9 cellular contexts compared by ENCODE assay signal in genomic region chr7:54664235-54665228, GRCh38.
DNase-seq lines count a peak whose midpoint lies in the region; ATAC-seq and TF ChIP-seq lines count a peak whose summit lies in the region.
"Had no signal": no experiment of that assay in that cellular context is flagged by ENCODE, and none has a peak within 500 bp of the region (broad histone marks: within the 10 kb centered on the region; RNA-seq: fewer than 3 reads in every experiment).

No MANE protein-coding gene starts in this region.

- H3K36me3 Mint-ChIP-seq in endodermal cell (ENCODE audit: low read depth): no peaks in the 10 kb centered on the region

- H3K4me3 Mint-ChIP-seq in endodermal cell: peak overlapping the region; percentile 65

- TF ChIP-seq CTCF in endodermal cell (conservative IDR thresholded peaks at IDR 0.05): peak; percentile 73

- H3K4me1 ChIP-seq in endodermal cell (ENCODE audit: control insufficient read depth, insufficient read depth, low read length): no peaks in the 10 kb centered on the region
- H3K4me1 ChIP-seq: uterus had no signal

- no peaks in the 10 kb centered on the region for H3K36me3 ChIP-seq in endodermal cell (ENCODE audit: control insufficient read depth, insufficient read depth, low read length)
- H3K36me3 ChIP-seq: uterus had no signal

- no peak overlapping the region for H3K27ac Mint-ChIP-seq in endodermal cell

- peaks cover 52% of the 10 kb centered on the region for H3K27me3 Mint-ChIP-seq in endodermal cell (ENCODE audit: insufficient read depth)

- no peak overlapping the region for H3K27ac ChIP-seq in endodermal cell (ENCODE audit: low read depth, low read length)
- H3K27ac ChIP-seq: uterus had no signal

- ATAC-seq in HG03520 (IDR thresholded peaks at IDR 0.05; ENCODE audit: unreplicated experiment) (peak; percentile 63), HG03571 (IDR thresholded peaks at IDR 0.05; ENCODE audit: unreplicated experiment) (no peak)

- H3K9me3 Mint-ChIP-seq in endodermal cell: peaks cover 8% of the 10 kb centered on the region

- peaks cover 57% of the 10 kb centered on the region for H3K27me3 ChIP-seq in endodermal cell (ENCODE audit: control insufficient read depth, insufficient read depth, low read length, poor library complexity, severe bottlenecking)
- H3K27me3 ChIP-seq: uterus had no signal

- WGBS in endodermal cell (ENCODE audit: insufficient coverage in 1 of 2, insufficient read length in 1 of 2), 2 experiments: 6 to 11% methylated on average over 24 to 62 of the region's 62 CpGs

- peak; percentile 23 for DNase-seq in DMS114 treated with DMSO at 0.1 percent for 48 hours (lab: John Stamatoyannopoulos, UW; ENCODE audit: unreplicated experiment)
- DNase-seq in GM19238 (ENCODE audit: insufficient read length, low spot score): peak; percentile 14
- peak; percentile 58 for DNase-seq in RPMI7951 (ENCODE audit: low read depth)
- peak; percentile 94 for DNase-seq in endodermal cell
- DNase-seq in midbrain (lab: John Stamatoyannopoulos, UW): peak; percentile 71
- DNase-seq in ureter (ENCODE audit: low spot score): peak; percentile 67

- no peak overlapping the region for H3K9ac ChIP-seq in endodermal cell (ENCODE audit: extremely low read depth, low read length, poor library complexity, severe bottlenecking)

- H3K4me1 Mint-ChIP-seq in endodermal cell: peaks cover 17% of the 10 kb centered on the region

- H3K9me3 ChIP-seq in endodermal cell (ENCODE audit: control insufficient read depth, low read length): peaks cover 9% of the 10 kb centered on the region
- H3K9me3 ChIP-seq: uterus had no signal

- peak overlapping the region; percentile 74 for H3K4me3 ChIP-seq in endodermal cell (ENCODE audit: low read length)
- H3K4me3 ChIP-seq: uterus had no signal

Comparison
In these comparisons a context has a peak if more than half of its experiments do, and no peak if none do; other contexts are left out.
1. DNase-seq: peak in every context shown above with its lines; median percentile 94 in endodermal cell; 71 in midbrain; 67 in ureter; 58 in RPMI7951; 23 in DMS114 treated with DMSO at 0.1 percent for 48 hours; 14 in GM19238.